Comparison of ENCODE assay signal across 18 cellular contexts in genomic region chr13:46469064-46469463, GRCh38.
DNase-seq lines count a peak whose midpoint lies in the region; TF ChIP-seq lines count a peak whose summit lies in the region.
"Had no signal": no experiment of that assay in that cellular context is flagged by ENCODE, and none has a peak within 500 bp of the region (broad histone marks: within the 10 kb centered on the region; RNA-seq: fewer than 3 reads in every experiment).

No MANE protein-coding gene starts in this region.

- WGBS in neuronal stem cell (ENCODE audit: extremely low coverage in 2 of 2, insufficient read length in 2 of 2, insufficient replicate concordance in 1 of 2), 2 donors, result no CpG with 5 or more reads among the region's 2 CpGs

- no peak overlapping the region for H4K91ac ChIP-seq in neuronal stem cell (ENCODE audit: low read depth, low read length, poor library complexity)

- H3K14ac ChIP-seq in neuronal stem cell (ENCODE audit: low read length), result no peak overlapping the region

- H2BK12ac ChIP-seq in neuronal stem cell (ENCODE audit: low read length), result no peak overlapping the region

- H3K4me2 ChIP-seq in neuronal stem cell (ENCODE audit: insufficient read depth, low read length, poor library complexity, severe bottlenecking), result no peak overlapping the region

- no peak overlapping the region for H4K8ac ChIP-seq in neuronal stem cell (ENCODE audit: low read depth, low read length)

- H3K27me3 ChIP-seq in neuronal stem cell (ENCODE audit: control insufficient read depth in 3 of 3, insufficient read depth in 3 of 3, low read depth in 1 of 3, low read length in 3 of 3), result no peaks in the 10 kb centered on the region
- H3K27me3 ChIP-seq: pancreas had no signal

- no peak overlapping the region for H2BK5ac ChIP-seq in neuronal stem cell (ENCODE audit: low read length)

- H2AFZ ChIP-seq in neuronal stem cell (ENCODE audit: low read length), result peak overlapping the region; percentile 6

- H2BK120ac ChIP-seq in neuronal stem cell (ENCODE audit: low read depth, low read length), result no peak overlapping the region

- TF ChIP-seq CTCF in fibroblast of mammary gland (conservative IDR thresholded peaks at IDR 0.05; ENCODE audit: control insufficient read depth, insufficient read depth, low read depth, low read length), result no peak

- H2AK5ac ChIP-seq in neuronal stem cell (ENCODE audit: low read depth, low read length), result no peak overlapping the region

- no peaks in the 10 kb centered on the region for H3K79me1 ChIP-seq in neuronal stem cell (ENCODE audit: low read depth, low read length)

- H3K4me3 ChIP-seq in fibroblast of mammary gland (ENCODE audit: control insufficient read depth, low read depth, low read length), result no peak overlapping the region
- H3K4me3 ChIP-seq in neuronal stem cell (ENCODE audit: low read length in 2 of 2), result no peak overlapping the region
- H3K4me3 ChIP-seq: pancreas had no signal

- H2BK15ac ChIP-seq in neuronal stem cell (ENCODE audit: low read length), result no peak overlapping the region

- H3K9ac ChIP-seq in neuronal stem cell (ENCODE audit: low read depth, low read length, poor library complexity), result no peak overlapping the region

- H3K27ac ChIP-seq in neuronal stem cell (replicated peaks; ENCODE audit: low read length) (no peak overlapping the region), substantia nigra (ENCODE audit: low read depth, low read length, poor library complexity, severe bottlenecking) (no peak overlapping the region)
- H3K27ac ChIP-seq: HL-60, pancreas had no signal

- no peak overlapping the region for H3K23ac ChIP-seq in neuronal stem cell (ENCODE audit: low read depth, low read length, poor library complexity)

- no peak overlapping the region for H3K18ac ChIP-seq in neuronal stem cell (ENCODE audit: low read length)

- no peaks in the 10 kb centered on the region for H3K36me3 ChIP-seq in neuronal stem cell (replicated peaks in 1 of 2; ENCODE audit: control insufficient read depth in 2 of 2, insufficient read depth in 2 of 2, low read length in 2 of 2)
- H3K36me3 ChIP-seq: pancreas had no signal

- peaks cover 0 to 8% of the 10 kb centered on the region in 2 donors for H3K4me1 ChIP-seq in neuronal stem cell (ENCODE audit: control insufficient read depth in 2 of 2, insufficient read depth in 1 of 2, low read depth in 1 of 2, low read length in 2 of 2)
- H3K4me1 ChIP-seq: pancreas had no signal

- no peak overlapping the region for H3K4ac ChIP-seq in neuronal stem cell (ENCODE audit: low read length)

- H3K9me3 ChIP-seq in neuronal stem cell (replicated peaks in 1 of 2; ENCODE audit: control insufficient read depth in 2 of 2, insufficient read depth in 1 of 2, low read depth in 1 of 2, low read length in 2 of 2), result no peaks in the 10 kb centered on the region
- H3K9me3 ChIP-seq: pancreas had no signal

- DNase-seq in EH (ENCODE audit: low read depth) (peak; percentile 93), OCI-M1 (lab: John Stamatoyannopoulos, UW) (peak; percentile 45), fibroblast of mammary gland (ENCODE audit: low read depth) (peak; percentile 70), neuronal stem cell (ENCODE audit: low spot score) (no peak), substantia nigra (lab: John Stamatoyannopoulos, UW) (no peak)
- no peak for DNase-seq in activated effector memory CD4-positive, alpha-beta T cell treated with Interleukin-2 at 50 U/mL for 16 hours
- no peak for DNase-seq in activated CD4-positive, alpha-beta T cell treated with anti-CD3 and anti-CD28 coated beads for 4 hours
- DNase-seq in activated CD4-positive, alpha-beta T cell treated with anti-CD3 and anti-CD28 coated beads, Interleukin-2, amount 50 U/mL, for 4 hours, result no peak
- DNase-seq: C1 segment of cervical spinal cord; cortex of kidney; hypothalamus; NCI-H1092; NCI-H510A treated with DMSO at 0.1 percent for 48 hours; pancreas; RPMI8226; stimulated activated CD4-positive, alpha-beta T cell treated with anti-CD3 and anti-CD28 coated beads, Interleukin-2, amount 100 ng/mL, for 48 hours; stimulated activated naive B cell treated with anti-CD40 and anti-IgM and Interleukin-4, amounts not matched to agents 10 μg/mL and 1 μg/mL and 100 μg/mL, for 72 hours had no signal

Comparison
In these comparisons a context has a peak if more than half of its experiments do, and no peak if none do; other contexts are left out.
1. DNase-seq: peak in EH (single experiment), OCI-M1 (single experiment) and fibroblast of mammary gland (single experiment); none in neuronal stem cell (single experiment), activated effector memory CD4-positive, alpha-beta T cell treated with Interleukin-2 at 50 U/mL for 16 hours (single experiment), activated CD4-positive, alpha-beta T cell treated with anti-CD3 and anti-CD28 coated beads for 4 hours (0 of 2), activated CD4-positive, alpha-beta T cell treated with anti-CD3 and anti-CD28 coated beads, Interleukin-2, amount 50 U/mL, for 4 hours (0 of 2) and substantia nigra (0 of 49).